ENCODE assay signal across 9 cellular contexts in the genomic region with DNA sequence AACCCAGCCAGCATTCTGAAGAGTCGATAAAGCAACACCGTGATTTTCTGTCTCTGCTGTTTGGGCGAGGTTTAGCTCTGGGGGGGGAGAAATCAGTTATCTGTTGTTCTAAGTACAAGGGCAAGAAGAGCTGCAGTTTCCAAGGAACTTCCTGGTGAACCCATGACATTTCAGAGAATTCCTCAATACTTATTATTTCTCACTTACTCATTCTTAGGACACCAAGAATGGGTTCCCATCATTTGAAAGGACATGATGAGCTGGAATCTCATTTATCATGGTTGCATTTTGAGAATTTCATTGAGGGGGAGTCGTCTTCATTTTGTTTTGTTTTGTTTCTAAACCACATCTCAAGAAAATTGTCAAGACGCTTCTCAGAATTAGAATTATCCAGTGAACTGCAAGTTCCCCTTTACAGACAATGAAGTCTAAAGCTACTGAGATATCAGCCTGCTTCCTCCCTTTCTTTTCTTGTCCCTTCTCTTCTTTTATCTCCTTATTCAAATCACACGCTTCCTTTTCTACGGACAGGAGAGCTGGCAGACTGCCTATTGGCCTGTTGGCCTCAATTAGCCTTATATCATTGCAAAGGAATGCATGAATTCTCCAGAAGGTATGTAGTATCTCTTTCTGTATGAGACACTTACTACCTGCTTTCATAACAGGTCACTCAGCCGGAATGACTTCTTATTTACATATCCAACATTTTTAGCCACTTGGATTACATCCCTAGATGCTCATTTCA. TPM values are rescaled to one million over a fixed set of nuclear protein-coding genes. Genes with fewer than 3 reads are reported as not detected.
A peak's percentile ranks its signal among the peaks of the same experiment; 100 is the strongest.
DNase-seq lines count a peak whose midpoint lies in the region; ATAC-seq and TF ChIP-seq lines count a peak whose summit lies in the region.
"Had no signal": no experiment of that assay in that cellular context is flagged by ENCODE, and none has a peak within 500 bp of the region (broad histone marks: within the 10 kb centered on the region; RNA-seq: fewer than 3 reads in every experiment).

No MANE protein-coding gene starts in this region.

- H3K36me3 ChIP-seq in left ventricle myocardium inferior (no peaks in the 10 kb centered on the region), suprapubic skin (no peaks in the 10 kb centered on the region)

- H3K27me3 Mint-ChIP-seq in H9 (ENCODE audit: low read depth) (no peaks in the 10 kb centered on the region), immature natural killer cell (ENCODE audit: low read depth in 3 of 3) (peaks cover 0 to 4% (median 2%) of the 10 kb centered on the region in 3 donors)

- H3T11ph ChIP-seq in H9 (ENCODE audit: low read length), result no peak overlapping the region

- H3K23ac ChIP-seq in H9 (ENCODE audit: insufficient read length, low read depth, low read length), result no peak overlapping the region

- no peak overlapping the region for H2BK5ac ChIP-seq in H9 (ENCODE audit: insufficient read length, low read length)

- no peak overlapping the region for H3K9ac ChIP-seq in H9 (ENCODE audit: extremely low read depth, insufficient read length, low read length)

- no peak overlapping the region for H3K4me3 Mint-ChIP-seq in H9
- H3K4me3 Mint-ChIP-seq in immature natural killer cell, result no peak overlapping the region

- WGBS in H9 (ENCODE audit: extremely low coverage, insufficient read length, low lambda C conversion rate), result no CpG with 5 or more reads among the region's 8 CpGs
- WGBS in suprapubic skin, result 54% methylated on average over 8 of the region's 8 CpGs

- no peaks in the 10 kb centered on the region for H3K9me3 Mint-ChIP-seq in H9
- peaks cover 0 to 2% (median 0%) of the 10 kb centered on the region in 6 donors for H3K9me3 Mint-ChIP-seq in immature natural killer cell

- ATAC-seq in HG03095 (IDR thresholded peaks at IDR 0.05; ENCODE audit: unreplicated experiment), result no peak

- H3K4me1 ChIP-seq in H9 (ENCODE audit: insufficient read depth, low read length), result peaks cover 19% of the 10 kb centered on the region
- peaks cover 59% of the 10 kb centered on the region for H3K4me1 ChIP-seq in left ventricle myocardium inferior
- H3K4me1 ChIP-seq in suprapubic skin, result peaks cover 30% of the 10 kb centered on the region

- no peak overlapping the region for H4K8ac ChIP-seq in H9 (replicated peaks; ENCODE audit: insufficient read length, low read depth, low read length)

- H3K79me1 ChIP-seq in H9 (ENCODE audit: insufficient read depth, low read depth, low read length, poor library complexity, severe bottlenecking), result peaks cover 16% of the 10 kb centered on the region

- H3K23me2 ChIP-seq in H9 (ENCODE audit: insufficient read length, low read depth, low read length, poor library complexity, severe bottlenecking), result no peaks in the 10 kb centered on the region

- no peak for DNase-seq in H9
- peak; percentile 52 for DNase-seq in T1000 (lab: John Stamatoyannopoulos, UW)
- DNase-seq in left ventricle myocardium inferior, result no peak
- DNase-seq in pulmonary artery endothelial cell (ENCODE audit: low read depth, low spot score), result peak; percentile 90
- no peak for DNase-seq in NCI-H1694 treated with DMSO at 0.1 percent for 48 hours (lab: John Stamatoyannopoulos, UW)
- no peak for DNase-seq in immature natural killer cell
- no peak for DNase-seq in suprapubic skin (ENCODE audit: low spot score in 2 of 2)
- DNase-seq: activated CD4-positive, alpha-beta T cell treated with anti-CD3 and anti-CD28 coated beads for 4 hours had no signal

- no peak overlapping the region for H3K56ac ChIP-seq in H9 (ENCODE audit: insufficient read length, low read depth, low read length)

- peaks cover 32% of the 10 kb centered on the region for H3K79me2 ChIP-seq in H9 (ENCODE audit: insufficient read depth, low read length)

- no peak overlapping the region for H3K4me2 ChIP-seq in H9 (ENCODE audit: insufficient read depth, insufficient read length, low read length)

- H3K36me3 Mint-ChIP-seq in H9 (ENCODE audit: insufficient read depth in 1 of 3, low read depth in 3 of 3) (peaks cover 23 to 57% (median 28%) of the 10 kb centered on the region in 3 experiments; a peak in 6 of 7 replicates), immature natural killer cell (peaks cover 0 to 5% (median 0%) of the 10 kb centered on the region in 3 donors)

- no peak for TF ChIP-seq POLR2A in suprapubic skin (IDR thresholded peaks at IDR 0.05)

- no peak overlapping the region for H2BK15ac ChIP-seq in H9 (ENCODE audit: low read depth, low read length)

- H2AFZ ChIP-seq in H9 (ENCODE audit: low read length), result no peak overlapping the region

- H3K14ac ChIP-seq in H9 (ENCODE audit: insufficient read depth, low read length), result no peak overlapping the region

- no peak overlapping the region for H3K27ac ChIP-seq in H9 (ENCODE audit: insufficient read length, low read depth, low read length)
- H3K27ac ChIP-seq in left ventricle myocardium inferior (replicated peaks), result peak overlapping the region; percentile 94
- no peak overlapping the region for H3K27ac ChIP-seq in suprapubic skin

- no peak overlapping the region for H3K4me3 ChIP-seq in left ventricle myocardium inferior
- no peak overlapping the region for H3K4me3 ChIP-seq in suprapubic skin

- H3K4me1 Mint-ChIP-seq in H9 (peaks cover 65 to 69% of the 10 kb centered on the region in 2 experiments), immature natural killer cell (peaks cover 14 to 23% of the 10 kb centered on the region in 2 donors)

- H2AK5ac ChIP-seq in H9 (ENCODE audit: insufficient read length, low read length), result no peak overlapping the region

- H3K18ac ChIP-seq in H9 (ENCODE audit: insufficient read length, low read depth, low read length), result no peak overlapping the region

- no peak overlapping the region for H2BK12ac ChIP-seq in H9 (ENCODE audit: insufficient read length, low read depth, low read length)

- TF ChIP-seq CTCF in H9 (conservative IDR thresholded peaks at IDR 0.05) (no peak), left ventricle myocardium inferior (IDR thresholded peaks at IDR 0.05; ENCODE audit: borderline replicate concordance) (no peak), suprapubic skin (IDR thresholded peaks at IDR 0.05) (no peak)

- H3K27ac Mint-ChIP-seq in H9 (peak overlapping the region; percentile 45 to 64 (median 56); a peak in 5 of 7 replicates), immature natural killer cell (no peak overlapping the region)

- H3K9me3 ChIP-seq in H9 (ENCODE audit: control insufficient read depth, low read depth, low read length) (no peaks in the 10 kb centered on the region), left ventricle myocardium inferior (replicated peaks) (no peaks in the 10 kb centered on the region), suprapubic skin (no peaks in the 10 kb centered on the region)

- H3K4ac ChIP-seq in H9 (ENCODE audit: low read depth, low read length), result no peak overlapping the region

- intact Hi-C loops in left ventricle myocardium inferior (cut with micrococcal nuclease), result no loop called here

- H2BK20ac ChIP-seq in H9 (ENCODE audit: low read depth, low read length, poor library complexity, severe bottlenecking), result no peak overlapping the region

- no peak for TF ChIP-seq EP300 in suprapubic skin (IDR thresholded peaks at IDR 0.05)

- H3K27me3 ChIP-seq in H9 (ENCODE audit: insufficient read depth, low read length) (no peaks in the 10 kb centered on the region), left ventricle myocardium inferior (ENCODE audit: low read depth) (no peaks in the 10 kb centered on the region), suprapubic skin (no peaks in the 10 kb centered on the region)

- no peaks in the 10 kb centered on the region for H4K20me1 ChIP-seq in H9 (ENCODE audit: control insufficient read depth, insufficient read depth, insufficient read length)

- no peak overlapping the region for H2BK120ac ChIP-seq in H9 (ENCODE audit: low read depth, low read length, poor library complexity, severe bottlenecking)

- no peak overlapping the region for H4K5ac ChIP-seq in H9 (ENCODE audit: insufficient read length, low read depth, low read length)

- H4K91ac ChIP-seq in H9 (ENCODE audit: insufficient read length, low read depth, low read length), result no peak overlapping the region

RNA-seq across cellular contexts. Expression of a gene that starts 53.7 kb away (rescaled TPM):
- total RNA-seq in H9 (2021) (159 and 164 TPM in 2 replicates), left ventricle myocardium inferior (29.2 TPM), pulmonary artery endothelial cell (8.5 and 21.8 TPM in 2 replicates), suprapubic skin (10 to 100 TPM; 16.4 to 35.2 (median 29.7) TPM)
- polyA plus RNA-seq in immature natural killer cell, result under 1 TPM in 1 of 3 donors, not detected in 2; 0.94 TPM

Comparison
In these comparisons a context has a peak if more than half of its experiments do, and no peak if none do; other contexts are left out.
1. DNase-seq: peak in T1000 (single experiment) and pulmonary artery endothelial cell (single experiment); none in H9 (single experiment), left ventricle myocardium inferior (single experiment), NCI-H1694 treated with DMSO at 0.1 percent for 48 hours (single experiment), immature natural killer cell (0 of 3) and suprapubic skin (0 of 2).
2. H3K27ac Mint-ChIP-seq: peak in H9 (3 of 3); none in immature natural killer cell (0 of 6).